In the genomic region with DNA sequence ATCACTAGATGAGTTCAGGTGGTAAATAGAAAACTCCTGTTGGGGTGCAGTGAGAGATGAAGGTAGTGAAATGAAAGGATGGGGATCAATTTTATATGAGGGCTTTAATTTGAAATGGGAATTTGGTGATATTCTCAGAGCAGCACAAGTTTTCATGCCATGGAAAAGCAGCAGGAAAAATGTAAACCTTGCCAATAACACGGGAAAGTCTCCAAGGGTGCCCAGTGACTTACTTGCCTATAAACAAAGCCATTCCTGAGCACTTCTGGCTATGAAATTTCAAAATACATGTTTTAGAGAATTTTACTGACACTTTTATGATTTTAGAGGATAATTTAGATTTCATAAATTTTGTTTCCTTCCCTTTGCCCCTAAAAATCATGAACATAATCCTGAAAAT, we compare ENCODE assay signal across 34 cellular contexts. TPM values are rescaled to one million over a fixed set of nuclear protein-coding genes. Genes with fewer than 3 reads are reported as not detected.
"Had no signal": no experiment of that assay in that cellular context is flagged by ENCODE, and none has a peak within 500 bp of the region (broad histone marks: within the 10 kb centered on the region; RNA-seq: fewer than 3 reads in every experiment).

No MANE protein-coding gene starts in this region.

- DNase-seq: activated effector memory CD4-positive, alpha-beta T cell treated with anti-CD3 and anti-CD28 coated beads, Interleukin-2, amount 50 U/mL, for 16 hours; activated effector memory CD4-positive, alpha-beta T cell treated with Interleukin-2 at 50 U/mL for 16 hours; activated gamma-delta T cell; activated gamma-delta T cell treated with Interleukin-2 at 50 U/mL for 16 hours; activated naive CD4-positive, alpha-beta T cell; activated naive CD4-positive, alpha-beta T cell treated with anti-CD3 and anti-CD28 coated beads for 36 hours; activated naive CD4-positive, alpha-beta T cell treated with anti-CD3 and anti-CD28 coated beads, Interleukin-2, amount 10 ng/mL, durations not matched to agents 7 days and 5 days; activated naive CD4-positive, alpha-beta T cell treated with anti-CD3 and anti-CD28 coated beads, Interleukin-2, amount 50 U/mL, for 16 hours; activated naive CD4-positive, alpha-beta T cell treated with Interleukin-2 at 50 U/mL for 16 hours; activated naive CD8-positive, alpha-beta T cell treated with anti-CD3 and anti-CD28 coated beads for 36 hours; activated naive CD8-positive, alpha-beta T cell treated with anti-CD3 and anti-CD28 coated beads, Interleukin-2, amount 10 ng/mL, durations not matched to agents 7 days and 5 days; activated naive CD8-positive, alpha-beta T cell treated with anti-CD3 and anti-CD28 coated beads, Interleukin-2, amount 50 U/mL, for 24 hours; activated T-cell treated with anti-CD3 and anti-CD28 coated beads, Interleukin-2, amount 50 U/mL, for 1 hour; activated T-cell treated with anti-CD3 and anti-CD28 coated beads, Interleukin-2, amount 50 U/mL, for 24 hours; activated T-cell treated with anti-CD3 and anti-CD28 coated beads, Interleukin-2, amount 50 U/mL, for 4 hours; activated T-cell treated with anti-CD3 and anti-CD28 coated beads, Interleukin-2, amount 50 U/mL, for 72 hours; adrenal gland; amniotic stem cell; amygdala; anterior cingulate cortex; aorta; body of pancreas; brain microvascular endothelial cell; caudate nucleus; central memory CD4-positive, alpha-beta T cell; cerebellar nuclear complex had no signal

RNA-seq across cellular contexts. Expression of a gene that starts 16.4 kb away (rescaled TPM):
- total RNA-seq: activated naive CD4-positive, alpha-beta T cell treated with anti-CD3 and anti-CD28 coated beads for 36 hours; activated naive CD4-positive, alpha-beta T cell treated with anti-CD3 and anti-CD28 coated beads, Interleukin-2, amount 50 U/mL, for 72 hours; activated naive CD8-positive, alpha-beta T cell treated with anti-CD3 and anti-CD28 coated beads, Interleukin-2, amount 10 ng/mL, durations not matched to agents 7 days and 5 days; activated T-helper 1 cell treated with anti-CD3 and anti-CD28 coated beads, Interleukin-12 subunit alpha, Interleukin-12 subunit beta, Interleukin-2, Interleukin-4 antibody, amounts not matched to agents 30 ng/mL and 10 ng/mL and 1 ng/mL, durations not matched to agents 14 hours and 24 hours and 36 hours; activated T-helper 17 cell treated with anti-CD3 and anti-CD28 coated beads, Interleukin-2, amount 50 U/mL, for 72 hours; activated T-helper 2 cell treated with anti-CD3 and anti-CD28 coated beads, Interferon-gamma antibody, Interleukin-2, Interleukin-4, amounts not matched to agents 10 μg/mL and 5 μg/mL and 100 μg/mL, durations not matched to agents 14 hours and 24 hours and 36 hours; ascending aorta; astrocyte; bronchial epithelial cell; chondrocyte had no signal
